Comparison of ENCODE assay signal across 16 cellular contexts in the genomic region with DNA sequence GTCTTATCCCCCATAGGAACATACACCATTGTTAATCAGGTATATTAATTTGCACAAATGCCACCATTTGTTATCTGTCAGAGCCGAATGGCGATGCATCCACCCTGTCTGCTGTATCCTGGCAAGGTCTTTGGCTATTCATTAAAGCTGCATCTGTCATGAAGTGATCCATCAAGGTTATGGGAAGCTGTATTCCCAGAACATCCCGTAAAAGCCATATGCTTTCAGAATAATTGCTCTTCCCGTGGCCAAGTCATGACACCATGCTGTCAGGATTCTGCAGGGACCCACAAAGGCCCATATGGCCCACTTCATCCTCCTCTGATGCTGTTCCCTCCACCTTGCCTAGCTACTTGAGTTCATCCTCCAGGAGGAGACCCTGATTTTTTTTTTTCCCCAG.
A peak's percentile ranks its signal among the peaks of the same experiment; 100 is the strongest.
DNase-seq lines count a peak whose midpoint lies in the region; ATAC-seq and TF ChIP-seq lines count a peak whose summit lies in the region.
"Had no signal": no experiment of that assay in that cellular context is flagged by ENCODE, and none has a peak within 500 bp of the region (broad histone marks: within the 10 kb centered on the region; RNA-seq: fewer than 3 reads in every experiment).

No MANE protein-coding gene starts in this region.

- no peaks in the 10 kb centered on the region for H3K4me1 Mint-ChIP-seq in activated T-cell treated with anti-CD3 and anti-CD28 coated beads, Interleukin-2, amount 50 U/mL, for 24 hours (ENCODE audit: low read depth)
- no peaks in the 10 kb centered on the region for H3K4me1 Mint-ChIP-seq in activated T-cell treated with anti-CD3 and anti-CD28 coated beads, Interleukin-2, amount 50 U/mL, for 72 hours (ENCODE audit: low read depth)
- H3K4me1 Mint-ChIP-seq in dendritic cell treated with granulocyte-macrophage colony-stimulating factor and Interleukin-4, amounts not matched to agents 40 ng/mL and 50 ng/mL, for 4 days (ENCODE audit: low read depth) = peaks cover 36% of the 10 kb centered on the region
- H3K4me1 Mint-ChIP-seq in type B pancreatic cell (ENCODE audit: unreplicated experiment) = no peaks in the 10 kb centered on the region
- H3K4me1 Mint-ChIP-seq in activated CD8-positive, alpha-beta T cell treated with anti-CD3 and anti-CD28 coated beads, Interleukin-2, amount 10 ng/mL, durations not matched to agents 7 days and 5 days (ENCODE audit: low read depth) = peaks cover 17% of the 10 kb centered on the region

- CTCF ChIA-PET in activated CD8-positive, alpha-beta T cell treated with anti-CD3 and anti-CD28 coated beads, Interleukin-2, amount 10 ng/mL, durations not matched to agents 7 days and 5 days (lab: Charles Lee) = no interaction called here

- H3K27ac Mint-ChIP-seq in activated T-cell treated with anti-CD3 and anti-CD28 coated beads, Interleukin-2, amount 50 U/mL, for 24 hours = peak overlapping the region; percentile 68
- no peak overlapping the region for H3K27ac Mint-ChIP-seq in activated T-cell treated with anti-CD3 and anti-CD28 coated beads, Interleukin-2, amount 50 U/mL, for 72 hours
- H3K27ac Mint-ChIP-seq in dendritic cell treated with granulocyte-macrophage colony-stimulating factor and Interleukin-4, amounts not matched to agents 40 ng/mL and 50 ng/mL, for 4 days = peak overlapping the region; percentile 55
- no peak overlapping the region for H3K27ac Mint-ChIP-seq in type B pancreatic cell
- H3K27ac Mint-ChIP-seq in activated CD8-positive, alpha-beta T cell treated with anti-CD3 and anti-CD28 coated beads, Interleukin-2, amount 10 ng/mL, durations not matched to agents 7 days and 5 days = no peak overlapping the region

- H3K4me3 Mint-ChIP-seq in activated T-cell treated with anti-CD3 and anti-CD28 coated beads, Interleukin-2, amount 50 U/mL, for 24 hours = no peak overlapping the region
- no peak overlapping the region for H3K4me3 Mint-ChIP-seq in activated T-cell treated with anti-CD3 and anti-CD28 coated beads, Interleukin-2, amount 50 U/mL, for 72 hours
- no peak overlapping the region for H3K4me3 Mint-ChIP-seq in dendritic cell treated with granulocyte-macrophage colony-stimulating factor and Interleukin-4, amounts not matched to agents 40 ng/mL and 50 ng/mL, for 4 days
- no peak overlapping the region for H3K4me3 Mint-ChIP-seq in type B pancreatic cell
- no peak overlapping the region for H3K4me3 Mint-ChIP-seq in activated CD8-positive, alpha-beta T cell treated with anti-CD3 and anti-CD28 coated beads, Interleukin-2, amount 10 ng/mL, durations not matched to agents 7 days and 5 days

- H3K27me3 Mint-ChIP-seq in activated T-cell treated with anti-CD3 and anti-CD28 coated beads, Interleukin-2, amount 50 U/mL, for 24 hours = no peaks in the 10 kb centered on the region
- H3K27me3 Mint-ChIP-seq in activated T-cell treated with anti-CD3 and anti-CD28 coated beads, Interleukin-2, amount 50 U/mL, for 72 hours (ENCODE audit: low read depth) = no peaks in the 10 kb centered on the region
- H3K27me3 Mint-ChIP-seq in dendritic cell treated with granulocyte-macrophage colony-stimulating factor and Interleukin-4, amounts not matched to agents 40 ng/mL and 50 ng/mL, for 4 days = no peaks in the 10 kb centered on the region
- no peaks in the 10 kb centered on the region for H3K27me3 Mint-ChIP-seq in type B pancreatic cell
- no peaks in the 10 kb centered on the region for H3K27me3 Mint-ChIP-seq in activated CD8-positive, alpha-beta T cell treated with anti-CD3 and anti-CD28 coated beads, Interleukin-2, amount 10 ng/mL, durations not matched to agents 7 days and 5 days (ENCODE audit: low read depth)

- intact Hi-C loops in dendritic cell treated with granulocyte-macrophage colony-stimulating factor and Interleukin-4, amounts not matched to agents 40 ng/mL and 50 ng/mL, for 4 days (cut with micrococcal nuclease) = no loop called here

- no peak for ATAC-seq in activated T-cell treated with anti-CD3 and anti-CD28 coated beads, Interleukin-2, amount 50 U/mL, for 72 hours (replicated peaks in 1 of 2)
- ATAC-seq in GM21825 (IDR thresholded peaks at IDR 0.05; ENCODE audit: unreplicated experiment) = no peak
- ATAC-seq in activated CD8-positive, alpha-beta T cell treated with anti-CD3 and anti-CD28 coated beads, Interleukin-2, amount 10 ng/mL, durations not matched to agents 7 days and 5 days = no peak
- ATAC-seq: HepG2 had no signal

- no peak for TF ChIP-seq CTCF in type B pancreatic cell (conservative IDR thresholded peaks at IDR 0.05)

- POLR2A ChIA-PET in activated CD8-positive, alpha-beta T cell treated with anti-CD3 and anti-CD28 coated beads, Interleukin-2, amount 10 ng/mL, durations not matched to agents 7 days and 5 days (lab: Charles Lee) = interaction anchor here (0.6 kb wide), 2 partner anchors 92 to 406 kb away, joined by 3 to 6 read pairs; no protein-coding TSS in a partner anchor

- no peaks in the 10 kb centered on the region for H3K9me3 Mint-ChIP-seq in activated T-cell treated with anti-CD3 and anti-CD28 coated beads, Interleukin-2, amount 50 U/mL, for 24 hours
- H3K9me3 Mint-ChIP-seq in activated T-cell treated with anti-CD3 and anti-CD28 coated beads, Interleukin-2, amount 50 U/mL, for 72 hours = no peaks in the 10 kb centered on the region
- no peaks in the 10 kb centered on the region for H3K9me3 Mint-ChIP-seq in dendritic cell treated with granulocyte-macrophage colony-stimulating factor and Interleukin-4, amounts not matched to agents 40 ng/mL and 50 ng/mL, for 4 days
- H3K9me3 Mint-ChIP-seq in type B pancreatic cell = no peaks in the 10 kb centered on the region
- H3K9me3 Mint-ChIP-seq in activated CD8-positive, alpha-beta T cell treated with anti-CD3 and anti-CD28 coated beads, Interleukin-2, amount 10 ng/mL, durations not matched to agents 7 days and 5 days (ENCODE audit: insufficient read depth) = no peaks in the 10 kb centered on the region

- DNase-seq in activated T-cell treated with anti-CD3 and anti-CD28 coated beads, Interleukin-2, amount 50 U/mL, for 24 hours = no peak
- DNase-seq in activated T-cell treated with anti-CD3 and anti-CD28 coated beads, Interleukin-2, amount 50 U/mL, for 72 hours = no peak
- DNase-seq in NCI-H446 treated with DMSO at 0.1 percent for 48 hours (lab: John Stamatoyannopoulos, UW) (peak; percentile 90), type B pancreatic cell (ENCODE audit: extremely low spot score, unreplicated experiment) (peak; percentile 3)
- no peak for DNase-seq in stimulated activated CD4-positive, alpha-beta T cell treated with anti-CD3 and anti-CD28 coated beads, Interleukin-4, amount 100 ng/mL, for 24 hours
- no peak for DNase-seq in activated CD8-positive, alpha-beta T cell treated with anti-CD3 and anti-CD28 coated beads, Interleukin-2, amount 10 ng/mL, durations not matched to agents 7 days and 5 days
- DNase-seq: COR-L47; DMS79; NCI-H1417 treated with DMSO at 0.1 percent for 48 hours; NCI-H2081; NK-92 treated with Interleukin-12 subunit alpha and Interleukin-12 subunit beta, amount 100 ng/mL, for 24 hours; OCI-M1; SJCRH30 had no signal

- H3K36me3 Mint-ChIP-seq in activated T-cell treated with anti-CD3 and anti-CD28 coated beads, Interleukin-2, amount 50 U/mL, for 24 hours (ENCODE audit: low read depth) = peaks cover 97% of the 10 kb centered on the region
- H3K36me3 Mint-ChIP-seq in activated T-cell treated with anti-CD3 and anti-CD28 coated beads, Interleukin-2, amount 50 U/mL, for 72 hours (ENCODE audit: insufficient read depth in 2 of 2) = peaks cover 3 to 16% of the 10 kb centered on the region in 2 donors
- peaks cover 93% of the 10 kb centered on the region for H3K36me3 Mint-ChIP-seq in dendritic cell treated with granulocyte-macrophage colony-stimulating factor and Interleukin-4, amounts not matched to agents 40 ng/mL and 50 ng/mL, for 4 days (ENCODE audit: low read depth)
- peaks cover 29% of the 10 kb centered on the region for H3K36me3 Mint-ChIP-seq in type B pancreatic cell
- H3K36me3 Mint-ChIP-seq in activated CD8-positive, alpha-beta T cell treated with anti-CD3 and anti-CD28 coated beads, Interleukin-2, amount 10 ng/mL, durations not matched to agents 7 days and 5 days (ENCODE audit: low read depth) = peaks cover 57% of the 10 kb centered on the region

Comparison
In these comparisons a context has a peak if more than half of its experiments do, and no peak if none do; other contexts are left out.
1. H3K27ac Mint-ChIP-seq: peak in activated T-cell treated with anti-CD3 and anti-CD28 coated beads, Interleukin-2, amount 50 U/mL, for 24 hours (single experiment) and dendritic cell treated with granulocyte-macrophage colony-stimulating factor and Interleukin-4, amounts not matched to agents 40 ng/mL and 50 ng/mL, for 4 days (single experiment); none in activated T-cell treated with anti-CD3 and anti-CD28 coated beads, Interleukin-2, amount 50 U/mL, for 72 hours (single experiment), type B pancreatic cell (single experiment) and activated CD8-positive, alpha-beta T cell treated with anti-CD3 and anti-CD28 coated beads, Interleukin-2, amount 10 ng/mL, durations not matched to agents 7 days and 5 days (single experiment).
2. DNase-seq: peak in NCI-H446 treated with DMSO at 0.1 percent for 48 hours (single experiment) and type B pancreatic cell (single experiment); none in activated T-cell treated with anti-CD3 and anti-CD28 coated beads, Interleukin-2, amount 50 U/mL, for 24 hours (single experiment), activated T-cell treated with anti-CD3 and anti-CD28 coated beads, Interleukin-2, amount 50 U/mL, for 72 hours (0 of 2), stimulated activated CD4-positive, alpha-beta T cell treated with anti-CD3 and anti-CD28 coated beads, Interleukin-4, amount 100 ng/mL, for 24 hours (single experiment) and activated CD8-positive, alpha-beta T cell treated with anti-CD3 and anti-CD28 coated beads, Interleukin-2, amount 10 ng/mL, durations not matched to agents 7 days and 5 days (single experiment).